In the genomic region with DNA sequence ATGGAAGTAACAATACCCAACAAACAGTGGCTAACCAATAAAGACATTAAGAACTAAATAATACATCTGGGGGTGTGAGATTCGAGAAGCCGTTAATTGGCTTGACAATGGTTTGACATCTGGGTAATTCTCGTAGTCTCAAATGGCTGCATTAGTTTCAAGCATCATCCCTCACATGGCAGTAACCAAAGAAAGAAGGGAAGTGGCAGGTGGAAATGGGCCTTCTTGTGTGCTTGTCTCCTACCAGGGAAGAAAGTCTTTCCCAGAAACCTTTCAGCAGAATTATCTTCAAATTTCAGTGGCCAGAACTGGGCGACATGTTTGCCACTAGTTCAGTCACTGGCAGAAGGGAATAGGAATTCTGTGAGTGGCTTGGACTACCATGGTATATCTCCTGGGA, we compare ENCODE assay signal across 22 cellular contexts. TPM values are rescaled to one million over a fixed set of nuclear protein-coding genes. Genes with fewer than 3 reads are reported as not detected.
DNase-seq lines count a peak whose midpoint lies in the region; ATAC-seq lines count a peak whose summit lies in the region.
"Had no signal": no experiment of that assay in that cellular context is flagged by ENCODE, and none has a peak within 500 bp of the region (broad histone marks: within the 10 kb centered on the region; RNA-seq: fewer than 3 reads in every experiment).

No MANE protein-coding gene starts in this region.

- H4K91ac ChIP-seq in trophoblast cell (ENCODE audit: low read depth, low read length), result no peak overlapping the region

- no peak overlapping the region for H3K9ac ChIP-seq in trophoblast cell (ENCODE audit: low read length)
- H3K9ac ChIP-seq: BLaER1 had no signal

- H3K4me2 ChIP-seq in trophoblast cell (ENCODE audit: low read length), result no peak overlapping the region
- H3K4me2 ChIP-seq: A549, BLaER1 had no signal

- H3K4me3 ChIP-seq in trophoblast cell (ENCODE audit: low read depth, low read length), result no peak overlapping the region
- H3K4me3 ChIP-seq: A549, BLaER1, esophagus squamous epithelium, psoas muscle, skin epidermis, uterus had no signal

- no peak overlapping the region for H2BK120ac ChIP-seq in trophoblast cell (ENCODE audit: insufficient read depth, low read length, poor library complexity)

- no peak overlapping the region for H3K23ac ChIP-seq in trophoblast cell (ENCODE audit: low read length)

- no peak overlapping the region for H2AFZ ChIP-seq in trophoblast cell (ENCODE audit: insufficient read depth, low read length, poor library complexity)

- no peak overlapping the region for H4K12ac ChIP-seq in trophoblast cell (ENCODE audit: low read depth, low read length)

- H3K27me3 ChIP-seq in trophoblast cell (ENCODE audit: insufficient read depth, low read length), result no peaks in the 10 kb centered on the region
- H3K27me3 ChIP-seq: BLaER1, esophagus squamous epithelium, uterus had no signal

- no peaks in the 10 kb centered on the region for H3K79me1 ChIP-seq in trophoblast cell (ENCODE audit: low read length)

- H2BK5ac ChIP-seq in trophoblast cell (ENCODE audit: low read depth, low read length, poor library complexity), result no peak overlapping the region

- H4K8ac ChIP-seq in trophoblast cell (ENCODE audit: low read depth, low read length), result no peak overlapping the region

- no peak for DNase-seq in activated CD4-positive, alpha-beta T cell treated with anti-CD3 and anti-CD28 coated beads, Interleukin-2, amount 10 ng/mL, durations not matched to agents 7 days and 5 days
- DNase-seq in activated CD4-positive, alpha-beta T cell treated with anti-CD3 and anti-CD28 coated beads, Interleukin-2, amount 50 U/mL, for 48 hours, result no peak
- no peak for DNase-seq in activated CD8-positive, alpha-beta T cell treated with anti-CD3 and anti-CD28 coated beads, Interleukin-2, amount 10 ng/mL, durations not matched to agents 7 days and 5 days
- no peak for DNase-seq in naive thymus-derived CD8-positive, alpha-beta T cell
- no peak for DNase-seq in HuH-7.5 (ENCODE audit: low spot score)
- no peak for DNase-seq in MV-4-11 (lab: John Stamatoyannopoulos, UW)
- no peak for DNase-seq in trophoblast cell
- DNase-seq: activated gamma-delta T cell treated with Interleukin-2 at 50 U/mL for 16 hours; effector memory CD8-positive, alpha-beta T cell; esophagus squamous epithelium; KG1; left cardiac atrium; NCI-H2081; psoas muscle; SHP77; stimulated activated CD4-positive, alpha-beta T cell treated with anti-CD3 and anti-CD28 coated beads, Interleukin-2, amount 100 ng/mL, for 48 hours; uterus had no signal

- H3K14ac ChIP-seq in trophoblast cell (ENCODE audit: low read length), result no peak overlapping the region

- no peak overlapping the region for H3K4me3 Mint-ChIP-seq in activated CD4-positive, alpha-beta T cell treated with anti-CD3 and anti-CD28 coated beads, Interleukin-2, amount 10 ng/mL, durations not matched to agents 7 days and 5 days
- peak overlapping the region in 1 of 4 donors; percentile 19 for H3K4me3 Mint-ChIP-seq in IgD-negative memory B cell
- H3K4me3 Mint-ChIP-seq in activated CD8-positive, alpha-beta T cell treated with anti-CD3 and anti-CD28 coated beads, Interleukin-2, amount 10 ng/mL, durations not matched to agents 7 days and 5 days, result no peak overlapping the region
- peak overlapping the region in 7 of 10 donors; percentile 6 to 87 (median 76) for H3K4me3 Mint-ChIP-seq in naive thymus-derived CD8-positive, alpha-beta T cell
- H3K4me3 Mint-ChIP-seq: neural crest cell had no signal

- peaks cover 83% of the 10 kb centered on the region for H3K36me3 Mint-ChIP-seq in activated CD4-positive, alpha-beta T cell treated with anti-CD3 and anti-CD28 coated beads, Interleukin-2, amount 10 ng/mL, durations not matched to agents 7 days and 5 days (ENCODE audit: low read depth)
- peaks cover 25% of the 10 kb centered on the region for H3K36me3 Mint-ChIP-seq in IgD-negative memory B cell
- H3K36me3 Mint-ChIP-seq in activated CD8-positive, alpha-beta T cell treated with anti-CD3 and anti-CD28 coated beads, Interleukin-2, amount 10 ng/mL, durations not matched to agents 7 days and 5 days (ENCODE audit: low read depth), result peaks cover 84% of the 10 kb centered on the region
- peaks cover 26 to 82% (median 44%) of the 10 kb centered on the region in 3 donors for H3K36me3 Mint-ChIP-seq in naive thymus-derived CD8-positive, alpha-beta T cell

- peak overlapping the region; percentile 93 for H3K27ac Mint-ChIP-seq in activated CD4-positive, alpha-beta T cell treated with anti-CD3 and anti-CD28 coated beads, Interleukin-2, amount 10 ng/mL, durations not matched to agents 7 days and 5 days
- peak overlapping the region in 2 of 3 donors; percentile 88 to 95 for H3K27ac Mint-ChIP-seq in IgD-negative memory B cell
- peak overlapping the region; percentile 97 for H3K27ac Mint-ChIP-seq in activated CD8-positive, alpha-beta T cell treated with anti-CD3 and anti-CD28 coated beads, Interleukin-2, amount 10 ng/mL, durations not matched to agents 7 days and 5 days
- H3K27ac Mint-ChIP-seq in naive thymus-derived CD8-positive, alpha-beta T cell, result peak overlapping the region; percentile 88 to 98 (median 96)

- H3K27ac ChIP-seq in trophoblast cell (ENCODE audit: low read depth, low read length), result no peak overlapping the region
- H3K27ac ChIP-seq: A549, BLaER1, esophagus squamous epithelium, psoas muscle, uterus had no signal

- H2BK12ac ChIP-seq in trophoblast cell (ENCODE audit: low read length), result no peak overlapping the region

- no CpG with 5 or more reads among the region's 4 CpGs for WGBS in trophoblast cell (ENCODE audit: extremely low coverage, insufficient coverage, insufficient read length)

- no peaks in the 10 kb centered on the region for H3K79me2 ChIP-seq in trophoblast cell (ENCODE audit: control insufficient read depth, insufficient read depth, low read length, poor library complexity)

- H3K27me3 Mint-ChIP-seq in activated CD4-positive, alpha-beta T cell treated with anti-CD3 and anti-CD28 coated beads, Interleukin-2, amount 10 ng/mL, durations not matched to agents 7 days and 5 days, result no peaks in the 10 kb centered on the region
- H3K27me3 Mint-ChIP-seq in IgD-negative memory B cell, result no peaks in the 10 kb centered on the region
- no peaks in the 10 kb centered on the region for H3K27me3 Mint-ChIP-seq in activated CD8-positive, alpha-beta T cell treated with anti-CD3 and anti-CD28 coated beads, Interleukin-2, amount 10 ng/mL, durations not matched to agents 7 days and 5 days (ENCODE audit: low read depth)
- H3K27me3 Mint-ChIP-seq in naive thymus-derived CD8-positive, alpha-beta T cell, result no peaks in the 10 kb centered on the region
- H3K27me3 Mint-ChIP-seq: effector memory CD8-positive, alpha-beta T cell had no signal

- ATAC-seq in activated CD8-positive, alpha-beta T cell treated with anti-CD3 and anti-CD28 coated beads, Interleukin-2, amount 10 ng/mL, durations not matched to agents 7 days and 5 days, result no peak
- ATAC-seq in naive thymus-derived CD8-positive, alpha-beta T cell, result no peak
- ATAC-seq: A549; effector memory CD8-positive, alpha-beta T cell; left cardiac atrium; psoas muscle had no signal

- no peaks in the 10 kb centered on the region for H3K4me1 ChIP-seq in trophoblast cell (ENCODE audit: control insufficient read depth in 1 of 2, insufficient read depth in 2 of 2, low read length in 2 of 2)
- H3K4me1 ChIP-seq: psoas muscle, uterus had no signal

- no peaks in the 10 kb centered on the region for H3K9me3 Mint-ChIP-seq in activated CD4-positive, alpha-beta T cell treated with anti-CD3 and anti-CD28 coated beads, Interleukin-2, amount 10 ng/mL, durations not matched to agents 7 days and 5 days
- no peaks in the 10 kb centered on the region for H3K9me3 Mint-ChIP-seq in IgD-negative memory B cell
- no peaks in the 10 kb centered on the region for H3K9me3 Mint-ChIP-seq in activated CD8-positive, alpha-beta T cell treated with anti-CD3 and anti-CD28 coated beads, Interleukin-2, amount 10 ng/mL, durations not matched to agents 7 days and 5 days (ENCODE audit: insufficient read depth)
- no peaks in the 10 kb centered on the region for H3K9me3 Mint-ChIP-seq in naive thymus-derived CD8-positive, alpha-beta T cell
- H3K9me3 Mint-ChIP-seq: effector memory CD8-positive, alpha-beta T cell; neural crest cell had no signal

- CTCF ChIA-PET in activated CD4-positive, alpha-beta T cell treated with anti-CD3 and anti-CD28 coated beads, Interleukin-2, amount 10 ng/mL, durations not matched to agents 7 days and 5 days (lab: Charles Lee), result no interaction called here
- CTCF ChIA-PET in activated CD8-positive, alpha-beta T cell treated with anti-CD3 and anti-CD28 coated beads, Interleukin-2, amount 10 ng/mL, durations not matched to agents 7 days and 5 days (lab: Charles Lee), result interaction anchor here (1.0 to 4.0 kb wide), 3 partner anchors 10 to 88 kb away, joined by 3 to 30 read pairs (median 4); a partner anchor contains a TSS

- no peak overlapping the region for H3K4ac ChIP-seq in trophoblast cell (ENCODE audit: low read depth, low read length)

- H2AK5ac ChIP-seq in trophoblast cell (ENCODE audit: low read length), result no peak overlapping the region

- H3K9me3 ChIP-seq in trophoblast cell (ENCODE audit: insufficient read depth, low read depth, low read length), result no peaks in the 10 kb centered on the region
- H3K9me3 ChIP-seq: A549, BLaER1, esophagus squamous epithelium, psoas muscle, uterus had no signal

- POLR2A ChIA-PET in activated CD4-positive, alpha-beta T cell treated with anti-CD3 and anti-CD28 coated beads, Interleukin-2, amount 10 ng/mL, durations not matched to agents 7 days and 5 days (lab: Charles Lee), result no interaction called here
- POLR2A ChIA-PET in activated CD8-positive, alpha-beta T cell treated with anti-CD3 and anti-CD28 coated beads, Interleukin-2, amount 10 ng/mL, durations not matched to agents 7 days and 5 days (lab: Charles Lee), result interaction anchor here (3.8 kb wide), 1 partner anchor 10 kb away, joined by 46 read pairs; a partner anchor contains a TSS
- POLR2A ChIA-PET in naive thymus-derived CD8-positive, alpha-beta T cell (lab: Charles Lee), result interaction anchor here (1.3 to 8.0 kb wide), 3 partner anchors 9 to 17 kb away, joined by 3 to 196 read pairs (median 4); a partner anchor contains a TSS

- peaks cover 8 to 18% of the 10 kb centered on the region in 2 experiments for H3K36me3 ChIP-seq in trophoblast cell (ENCODE audit: control insufficient read depth in 1 of 2, insufficient read depth in 2 of 2, low read length in 2 of 2)
- H3K36me3 ChIP-seq: uterus had no signal

- H3K18ac ChIP-seq in trophoblast cell (ENCODE audit: low read length), result no peak overlapping the region

- peaks cover 75% of the 10 kb centered on the region for H3K4me1 Mint-ChIP-seq in activated CD4-positive, alpha-beta T cell treated with anti-CD3 and anti-CD28 coated beads, Interleukin-2, amount 10 ng/mL, durations not matched to agents 7 days and 5 days
- peaks cover 37 to 60% (median 48%) of the 10 kb centered on the region in 3 donors for H3K4me1 Mint-ChIP-seq in IgD-negative memory B cell
- peaks cover 71% of the 10 kb centered on the region for H3K4me1 Mint-ChIP-seq in activated CD8-positive, alpha-beta T cell treated with anti-CD3 and anti-CD28 coated beads, Interleukin-2, amount 10 ng/mL, durations not matched to agents 7 days and 5 days (ENCODE audit: low read depth)
- peaks cover 31 to 94% (median 84%) of the 10 kb centered on the region in 4 donors for H3K4me1 Mint-ChIP-seq in naive thymus-derived CD8-positive, alpha-beta T cell
- H3K4me1 Mint-ChIP-seq: neural crest cell had no signal

RNA-seq across cellular contexts. Expression of a gene that starts 10.4 kb away (rescaled TPM):
- 100 to 1,000 TPM; 201 to 229 TPM for total RNA-seq in activated CD4-positive, alpha-beta T cell treated with anti-CD3 and anti-CD28 coated beads, Interleukin-2, amount 10 ng/mL, durations not matched to agents 7 days and 5 days
- 131 TPM for polyA plus RNA-seq in IgD-negative memory B cell
- total RNA-seq in activated CD8-positive, alpha-beta T cell treated with anti-CD3 and anti-CD28 coated beads, Interleukin-2, amount 10 ng/mL, durations not matched to agents 7 days and 5 days, result 100 to 1,000 TPM; 159 to 164 TPM
- total RNA-seq in naive thymus-derived CD8-positive, alpha-beta T cell, result 100 to 1,000 TPM; 342 to 354 TPM
- polyA plus RNA-seq in naive thymus-derived CD8-positive, alpha-beta T cell, result 100 to 1,000 TPM; 178 to 192 (median 188) TPM
- 13.2 and 14.0 TPM in 2 replicates for polyA plus RNA-seq in trophoblast cell (2013)

RNA-seq across cellular contexts. Expression of a gene that starts 16.5 kb away (rescaled TPM):
- total RNA-seq in activated CD4-positive, alpha-beta T cell treated with anti-CD3 and anti-CD28 coated beads, Interleukin-2, amount 10 ng/mL, durations not matched to agents 7 days and 5 days, result 10 to 100 TPM; 21.4 to 23.3 TPM
- 33.0 TPM for polyA plus RNA-seq in IgD-negative memory B cell
- 10 to 100 TPM; 20.2 to 20.3 TPM for total RNA-seq in activated CD8-positive, alpha-beta T cell treated with anti-CD3 and anti-CD28 coated beads, Interleukin-2, amount 10 ng/mL, durations not matched to agents 7 days and 5 days
- total RNA-seq in naive thymus-derived CD8-positive, alpha-beta T cell, result 10 to 100 TPM in 1 of 2 experiments, 1 to 10 TPM in 1; 9.3 to 11.0 TPM
- polyA plus RNA-seq in naive thymus-derived CD8-positive, alpha-beta T cell, result 10 to 100 TPM; 12.7 to 27.2 (median 14.5) TPM
- 40.4 and 42.2 TPM in 2 replicates for polyA plus RNA-seq in trophoblast cell (2013)

Comparison
In these comparisons a context has a peak if more than half of its experiments do, and no peak if none do; other contexts are left out.
1. H3K4me3 Mint-ChIP-seq: peak in naive thymus-derived CD8-positive, alpha-beta T cell (7 of 10); none in activated CD4-positive, alpha-beta T cell treated with anti-CD3 and anti-CD28 coated beads, Interleukin-2, amount 10 ng/mL, durations not matched to agents 7 days and 5 days (single experiment) and activated CD8-positive, alpha-beta T cell treated with anti-CD3 and anti-CD28 coated beads, Interleukin-2, amount 10 ng/mL, durations not matched to agents 7 days and 5 days (single experiment).
2. Peak in every context shown above with its lines, with median percentiles within 50 percentile points of each other: H3K27ac Mint-ChIP-seq.